Comparison of ENCODE assay signal across 1 cellular context in genomic region chr3:185250653-185251052, GRCh38.
TF ChIP-seq lines count a peak whose summit lies in the region.

No MANE protein-coding gene starts in this region.

TF ChIP-seq in HepG2, 621 proteins besides CTCF, POLR2A, EP300 and RAD21 (continued from another document):
- TF ChIP-seq ARID5B (CRISPR knock-in tag; IDR thresholded peaks at IDR 0.05) (peak; percentile 70), FIP1L1 (IDR thresholded peaks at IDR 0.05; ENCODE audit: borderline replicate concordance, insufficient read depth, low read depth, low read length) (no peak), HOXA5 (CRISPR knock-in tag; IDR thresholded peaks at IDR 0.05) (no peak), HNF1B (CRISPR knock-in tag; IDR thresholded peaks at IDR 0.05) (no peak), PTBP1 (IDR thresholded peaks at IDR 0.05; ENCODE audit: low read depth, low read length, poor library complexity, severe bottlenecking) (no peak), ZNF205 (CRISPR knock-in tag; IDR thresholded peaks at IDR 0.05) (no peak), HMGXB3 (CRISPR knock-in tag; IDR thresholded peaks at IDR 0.05; ENCODE audit: borderline replicate concordance) (no peak), ZMAT3 (CRISPR knock-in tag; conservative IDR thresholded peaks at IDR 0.05) (no peak), ZFP62 (CRISPR knock-in tag; IDR thresholded peaks at IDR 0.05) (no peak), NFIC (IDR thresholded peaks at IDR 0.05; ENCODE audit: low read length) (peak; percentile 48; the same call in 1 of the 2 replicates), ZNF687 (CRISPR knock-in tag; IDR thresholded peaks at IDR 0.05) (no peak), PPARG (CRISPR knock-in tag; conservative IDR thresholded peaks at IDR 0.05) (peak; percentile 96), REL (CRISPR knock-in tag; conservative IDR thresholded peaks at IDR 0.05) (no peak), PHF21A (CRISPR knock-in tag; IDR thresholded peaks at IDR 0.05) (peak; percentile 57; the same call in 1 of the 2 replicates), NAIF1 (CRISPR knock-in tag; IDR thresholded peaks at IDR 0.05; ENCODE audit: borderline replicate concordance) (no peak), ZNF101 (CRISPR knock-in tag; IDR thresholded peaks at IDR 0.05; ENCODE audit: borderline replicate concordance, low read depth) (no peak), FOXA3 (CRISPR knock-in tag; IDR thresholded peaks at IDR 0.05) (peak; percentile 54), KMT2A (CRISPR knock-in tag; IDR thresholded peaks at IDR 0.05) (no peak), ZNF883 (CRISPR knock-in tag; IDR thresholded peaks at IDR 0.05; ENCODE audit: not compliant biosample characterization) (no peak), RARA (CRISPR knock-in tag; IDR thresholded peaks at IDR 0.05) (peak; percentile 47; the same call in 1 of the 2 replicates), CCDC6 (CRISPR knock-in tag; IDR thresholded peaks at IDR 0.05) (no peak), THYN1 (CRISPR knock-in tag; IDR thresholded peaks at IDR 0.05; ENCODE audit: borderline replicate concordance, low read depth) (no peak), MLLT10 (CRISPR knock-in tag; IDR thresholded peaks at IDR 0.05) (no peak), ZNF652 (CRISPR knock-in tag; IDR thresholded peaks at IDR 0.05; ENCODE audit: borderline replicate concordance, low read depth) (peak; percentile 37; the same call in 1 of the 2 replicates), MAFK (conservative IDR thresholded peaks at IDR 0.05 in 1 of 2, IDR thresholded peaks at IDR 0.05 in 1 of 2; ENCODE audit: low read length in 2 of 2) (no peak), ZNF512 (CRISPR knock-in tag; IDR thresholded peaks at IDR 0.05) (no peak), CCAR2 (optimal IDR thresholded peaks at IDR 0.05; ENCODE audit: low read depth, low read length) (no peak), ZNF724P (CRISPR knock-in tag; IDR thresholded peaks at IDR 0.05; ENCODE audit: borderline replicate concordance) (no peak), RXRB (CRISPR knock-in tag; IDR thresholded peaks at IDR 0.05; ENCODE audit: borderline replicate concordance) (peak; percentile 67; the same call in 1 of the 2 replicates), TFAP4 (IDR thresholded peaks at IDR 0.05; ENCODE audit: borderline replicate concordance, low read depth) (peak; percentile 55; the same call in 1 of the 2 replicates), HOXA9 (CRISPR knock-in tag; IDR thresholded peaks at IDR 0.05; ENCODE audit: borderline replicate concordance) (no peak), ZNF10 (CRISPR knock-in tag; IDR thresholded peaks at IDR 0.05; ENCODE audit: borderline replicate concordance, low read depth) (no peak), ZC3H4 (CRISPR knock-in tag; IDR thresholded peaks at IDR 0.05; ENCODE audit: borderline replicate concordance) (no peak)
